8 cellular contexts compared by ENCODE assay signal in genomic region chr10:119416855-119417254, GRCh38.
A peak's percentile ranks its signal among the peaks of the same experiment; 100 is the strongest.
DNase-seq lines count a peak whose midpoint lies in the region; ATAC-seq and TF ChIP-seq lines count a peak whose summit lies in the region.

No MANE protein-coding gene starts in this region.

- H3K36me3 ChIP-seq in OCI-LY1 (ENCODE audit: insufficient read depth, low read length) (no peaks in the 10 kb centered on the region), osteoblast (ENCODE audit: insufficient read depth, low read length) (no peaks in the 10 kb centered on the region), tibial nerve (no peaks in the 10 kb centered on the region)

- no peaks in the 10 kb centered on the region for H3K9me2 ChIP-seq in OCI-LY1 (ENCODE audit: low read depth, low read length)

- ATAC-seq in HG02678 (IDR thresholded peaks at IDR 0.05; ENCODE audit: unreplicated experiment) (peak; percentile 58), GM18520 (IDR thresholded peaks at IDR 0.05; ENCODE audit: unreplicated experiment) (no peak)

- H3K79me2 ChIP-seq in OCI-LY1 (ENCODE audit: insufficient read depth, low read length): no peaks in the 10 kb centered on the region
- no peaks in the 10 kb centered on the region for H3K79me2 ChIP-seq in osteoblast (ENCODE audit: insufficient read depth, low read length)

- no peak overlapping the region for H3K4me3 ChIP-seq in OCI-LY1 (ENCODE audit: low read depth, low read length, poor library complexity, severe bottlenecking)
- no peak overlapping the region for H3K4me3 ChIP-seq in fibroblast of mammary gland (ENCODE audit: control insufficient read depth, low read depth, low read length)
- H3K4me3 ChIP-seq in osteoblast (ENCODE audit: insufficient read depth, low read length): no peak overlapping the region
- H3K4me3 ChIP-seq in tibial nerve: no peak overlapping the region

- DNase-seq in EH (ENCODE audit: low read depth) (peak; percentile 57), activated T-cell treated with anti-CD3 and anti-CD28 coated beads for 48 hours (ENCODE audit: low read depth) (peak; percentile 65), fibroblast of mammary gland (ENCODE audit: low read depth) (peak; percentile 56), osteoblast (ENCODE audit: insufficient read length, low spot score, missing footprints) (peak; percentile 97), tibial nerve (ENCODE audit: low spot score in 2 of 2) (peak in 1 of 2 donors; percentile 59)

- H3K27me3 ChIP-seq in OCI-LY1 (ENCODE audit: insufficient read depth, low read length) (no peaks in the 10 kb centered on the region), osteoblast (ENCODE audit: insufficient read depth, low read length) (no peaks in the 10 kb centered on the region), tibial nerve (no peaks in the 10 kb centered on the region)

- no peaks in the 10 kb centered on the region for H3K4me1 ChIP-seq in OCI-LY1 (ENCODE audit: insufficient read depth, low read length, severe bottlenecking)
- peaks cover 3% of the 10 kb centered on the region for H3K4me1 ChIP-seq in osteoblast (ENCODE audit: insufficient read depth, low read length)
- peaks cover 0 to 52% (median 32%) of the 10 kb centered on the region in 4 donors for H3K4me1 ChIP-seq in tibial nerve

- no peak for TF ChIP-seq EP300 in tibial nerve (IDR thresholded peaks at IDR 0.05)

- H3K9me3 ChIP-seq in OCI-LY1 (ENCODE audit: low read length) (no peaks in the 10 kb centered on the region), osteoblast (ENCODE audit: low read depth, low read length) (no peaks in the 10 kb centered on the region), tibial nerve (no peaks in the 10 kb centered on the region)

- WGBS in tibial nerve, 2 donors: 54 to 68% methylated on average over 5 to 10 of the region's 10 CpGs

- TF ChIP-seq CTCF in OCI-LY1 (IDR thresholded peaks at IDR 0.05; ENCODE audit: low read length) (peak; percentile 85), fibroblast of mammary gland (conservative IDR thresholded peaks at IDR 0.05; ENCODE audit: control insufficient read depth, insufficient read depth, low read depth, low read length) (peak; percentile 70), osteoblast (IDR thresholded peaks at IDR 0.05; ENCODE audit: extremely low read depth, low read depth, low read length) (peak; percentile 71), tibial nerve (IDR thresholded peaks at IDR 0.05) (peak; percentile 53 to 87 (median 72))

- no peaks in the 10 kb centered on the region for H3F3A ChIP-seq in OCI-LY1 (ENCODE audit: insufficient read depth, low read length)

- H4K20me1 ChIP-seq in OCI-LY1 (ENCODE audit: insufficient read depth, low read length) (no peaks in the 10 kb centered on the region), osteoblast (ENCODE audit: insufficient read depth, low read length) (no peaks in the 10 kb centered on the region)

- H3K9ac ChIP-seq in OCI-LY1 (ENCODE audit: low read length): no peak overlapping the region

- no peak overlapping the region for H3K4me2 ChIP-seq in OCI-LY1 (ENCODE audit: low read length)
- no peak overlapping the region for H3K4me2 ChIP-seq in osteoblast (ENCODE audit: insufficient read depth, low read length)

- H3K27ac ChIP-seq in OCI-LY1 (ENCODE audit: low read depth, low read length, poor library complexity, severe bottlenecking): no peak overlapping the region
- no peak overlapping the region for H3K27ac ChIP-seq in osteoblast (ENCODE audit: low read depth, low read length)
- peak overlapping the region in 1 of 4 donors; percentile 27 for H3K27ac ChIP-seq in tibial nerve

- TF ChIP-seq POLR2A in tibial nerve (IDR thresholded peaks at IDR 0.05): no peak

- H2AFZ ChIP-seq in OCI-LY1 (ENCODE audit: low read length) (no peak overlapping the region), osteoblast (ENCODE audit: low read length) (no peak overlapping the region)
